22 cellular contexts compared by ENCODE assay signal in the genomic region with DNA sequence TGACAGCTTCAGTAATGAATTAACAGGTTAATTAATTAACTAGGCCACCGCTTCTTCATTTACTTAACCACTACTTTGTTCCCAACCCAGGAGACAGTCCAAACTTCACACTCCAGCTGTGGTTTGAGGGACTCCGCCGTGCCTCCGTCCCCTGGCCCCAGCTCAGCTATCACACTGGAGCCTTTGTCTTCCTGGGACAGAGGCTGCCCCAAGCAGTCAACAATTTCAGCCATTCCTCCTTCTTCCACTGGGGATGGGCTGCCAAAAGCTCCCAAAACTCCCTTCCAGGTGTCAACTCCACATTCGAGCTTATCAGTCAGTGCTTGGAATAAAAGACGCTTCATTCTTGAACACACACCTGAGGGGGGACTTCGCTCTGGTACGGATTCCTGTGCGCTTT.
DNase-seq lines count a peak whose midpoint lies in the region; ATAC-seq and TF ChIP-seq lines count a peak whose summit lies in the region.
"Had no signal": no experiment of that assay in that cellular context is flagged by ENCODE, and none has a peak within 500 bp of the region (broad histone marks: within the 10 kb centered on the region; RNA-seq: fewer than 3 reads in every experiment).

No MANE protein-coding gene starts in this region.

- H3K4me1 Mint-ChIP-seq in WTC11 (peaks cover 82% of the 10 kb centered on the region), endodermal cell (peaks cover 27% of the 10 kb centered on the region)
- H3K4me1 Mint-ChIP-seq: activated CD4-positive, alpha-beta T cell treated with anti-CD3 and anti-CD28 coated beads for 36 hours; activated naive CD8-positive, alpha-beta T cell treated with anti-CD3 and anti-CD28 coated beads for 36 hours had no signal

- ATAC-seq in WTC11 (peak; percentile 33; the same call in 1 of the 2 replicates), GM18505 (IDR thresholded peaks at IDR 0.05; ENCODE audit: unreplicated experiment) (no peak)
- ATAC-seq: activated CD4-positive, alpha-beta T cell treated with anti-CD3 and anti-CD28 coated beads for 36 hours; activated CD8-positive, alpha-beta T cell treated with anti-CD3 and anti-CD28 coated beads, Interleukin-2, amount 10 ng/mL, durations not matched to agents 7 days and 5 days; heart right ventricle; PC-3 had no signal

- H3K27ac ChIP-seq in endodermal cell (ENCODE audit: low read depth, low read length) (no peak overlapping the region), thymus (ENCODE audit: low read depth) (peak overlapping the region; percentile 33)
- H3K27ac ChIP-seq: C4-2B, heart right ventricle, HL-60 had no signal

- H3K27me3 ChIP-seq in endodermal cell (ENCODE audit: control insufficient read depth, insufficient read depth, low read length, poor library complexity, severe bottlenecking) (no peaks in the 10 kb centered on the region), thymus (ENCODE audit: control insufficient read depth, insufficient read depth) (no peaks in the 10 kb centered on the region)

- H3K27me3 Mint-ChIP-seq in WTC11 (ENCODE audit: low read depth) (no peaks in the 10 kb centered on the region), endodermal cell (ENCODE audit: insufficient read depth) (no peaks in the 10 kb centered on the region)
- H3K27me3 Mint-ChIP-seq: activated naive CD8-positive, alpha-beta T cell treated with anti-CD3 and anti-CD28 coated beads for 36 hours had no signal

- TF ChIP-seq CTCF in WTC11 (IDR thresholded peaks at IDR 0.05) = no peak
- peak; percentile 24 for TF ChIP-seq CTCF in endodermal cell (conservative IDR thresholded peaks at IDR 0.05)

- H3K4me3 Mint-ChIP-seq in WTC11 (no peak overlapping the region), endodermal cell (no peak overlapping the region)
- H3K4me3 Mint-ChIP-seq: activated CD4-positive, alpha-beta T cell treated with anti-CD3 and anti-CD28 coated beads for 36 hours; activated CD8-positive, alpha-beta T cell treated with anti-CD3 and anti-CD28 coated beads, Interleukin-2, amount 10 ng/mL, durations not matched to agents 7 days and 5 days; activated naive CD8-positive, alpha-beta T cell treated with anti-CD3 and anti-CD28 coated beads for 36 hours had no signal

- H3K4me3 ChIP-seq in endodermal cell (ENCODE audit: low read length) (no peak overlapping the region), thymus (ENCODE audit: low read length) (no peak overlapping the region)
- H3K4me3 ChIP-seq: heart right ventricle had no signal

- WGBS in endodermal cell (ENCODE audit: insufficient coverage in 1 of 2, insufficient read length in 1 of 2), 2 experiments = 89 to 96% methylated on average over 8 to 9 of the region's 9 CpGs
- 93% methylated on average over 9 of the region's 9 CpGs for WGBS in thymus

- no peaks in the 10 kb centered on the region for H3K9me3 ChIP-seq in endodermal cell (ENCODE audit: control insufficient read depth, low read length)
- H3K9me3 ChIP-seq in thymus (ENCODE audit: control insufficient read depth) = no peaks in the 10 kb centered on the region
- H3K9me3 ChIP-seq: heart right ventricle had no signal

- H3K36me3 ChIP-seq in endodermal cell (ENCODE audit: control insufficient read depth, insufficient read depth, low read length) = peaks cover 24% of the 10 kb centered on the region
- no peaks in the 10 kb centered on the region for H3K36me3 ChIP-seq in thymus (ENCODE audit: control insufficient read depth, insufficient read depth)
- H3K36me3 ChIP-seq: heart right ventricle had no signal

- no peak overlapping the region for H3K9ac ChIP-seq in endodermal cell (ENCODE audit: extremely low read depth, low read length, poor library complexity, severe bottlenecking)

- H3K27ac Mint-ChIP-seq in WTC11 (peak overlapping the region; percentile 88), endodermal cell (peak overlapping the region; percentile 35)
- H3K27ac Mint-ChIP-seq: activated CD4-positive, alpha-beta T cell treated with anti-CD3 and anti-CD28 coated beads for 36 hours; activated CD8-positive, alpha-beta T cell treated with anti-CD3 and anti-CD28 coated beads, Interleukin-2, amount 10 ng/mL, durations not matched to agents 7 days and 5 days; activated naive CD8-positive, alpha-beta T cell treated with anti-CD3 and anti-CD28 coated beads for 36 hours had no signal

- no peaks in the 10 kb centered on the region for H3K9me3 Mint-ChIP-seq in WTC11
- H3K9me3 Mint-ChIP-seq in endodermal cell = no peaks in the 10 kb centered on the region
- H3K9me3 Mint-ChIP-seq: activated naive CD8-positive, alpha-beta T cell treated with anti-CD3 and anti-CD28 coated beads for 36 hours had no signal

- CTCF ChIA-PET in WTC11 (lab: Charles Lee) = no interaction called here

- DNase-seq in WTC11 (ENCODE audit: low spot score) = no peak
- DNase-seq in endodermal cell = no peak
- peak in 47 of 56 donors; percentile 19 to 79 (median 59) for DNase-seq in nucleus accumbens (lab: John Stamatoyannopoulos, UW)
- no peak for DNase-seq in NCI-H1092 (lab: John Stamatoyannopoulos, UW)
- no peak for DNase-seq in NCI-H446 treated with DMSO at 0.1 percent for 48 hours (lab: John Stamatoyannopoulos, UW)
- DNase-seq: activated CD4-positive, alpha-beta T cell treated with anti-CD3 and anti-CD28 coated beads for 36 hours; activated CD8-positive, alpha-beta T cell treated with anti-CD3 and anti-CD28 coated beads, Interleukin-2, amount 10 ng/mL, durations not matched to agents 7 days and 5 days; activated naive CD8-positive, alpha-beta T cell treated with anti-CD3 and anti-CD28 coated beads for 36 hours; Calu3; DMS79 treated with DMSO at 0.1 percent for 48 hours; heart right ventricle; Kasumi-1; mesenchymal stem cell; NCI-H1694; PC-3; small intestine; stimulated activated CD4-positive, alpha-beta T cell treated with anti-CD3 and anti-CD28 coated beads, Interleukin-2, amount 100 ng/mL, for 24 hours; T-helper 2 cell had no signal

- POLR2A ChIA-PET in WTC11 (lab: Charles Lee) = no interaction called here

- H3K36me3 Mint-ChIP-seq in WTC11 (peaks cover 40% of the 10 kb centered on the region), endodermal cell (ENCODE audit: low read depth) (peaks cover 50% of the 10 kb centered on the region)
- H3K36me3 Mint-ChIP-seq: activated naive CD8-positive, alpha-beta T cell treated with anti-CD3 and anti-CD28 coated beads for 36 hours had no signal

- no peak for TF ChIP-seq POLR2A in GM18505 (IDR thresholded peaks at IDR 0.05; ENCODE audit: borderline replicate concordance, extremely low read depth, insufficient read depth, insufficient read length)

- H3K4me1 ChIP-seq in endodermal cell (ENCODE audit: control insufficient read depth, insufficient read depth, low read length) (peaks cover 8% of the 10 kb centered on the region), thymus (ENCODE audit: control insufficient read depth, insufficient read depth, low read length) (no peaks in the 10 kb centered on the region)
- H3K4me1 ChIP-seq: heart right ventricle had no signal

TF ChIP-seq in WTC11, 78 proteins besides CTCF, POLR2A, EP300 and RAD21 (continues in another document):
- TF ChIP-seq ZNF317 (CRISPR knock-in tag; IDR thresholded peaks at IDR 0.05; ENCODE audit: borderline replicate concordance, low read depth) (no peak), TEAD4 (CRISPR knock-in tag; IDR thresholded peaks at IDR 0.05) (no peak), CBFB (CRISPR knock-in tag; IDR thresholded peaks at IDR 0.05; ENCODE audit: low read depth) (no peak), ETV6 (CRISPR knock-in tag; IDR thresholded peaks at IDR 0.05) (no peak), MAX (CRISPR knock-in tag; IDR thresholded peaks at IDR 0.05) (no peak), E2F4 (CRISPR knock-in tag; IDR thresholded peaks at IDR 0.05; ENCODE audit: borderline replicate concordance, low read depth) (no peak), CREB1 (CRISPR knock-in tag; IDR thresholded peaks at IDR 0.05) (no peak), FOXJ3 (CRISPR knock-in tag; IDR thresholded peaks at IDR 0.05; ENCODE audit: borderline replicate concordance) (no peak), SOX15 (CRISPR knock-in tag; IDR thresholded peaks at IDR 0.05) (no peak), ZNF396 (CRISPR knock-in tag; IDR thresholded peaks at IDR 0.05; ENCODE audit: borderline replicate concordance) (no peak)
- TF ChIP-seq, protein P1, sequence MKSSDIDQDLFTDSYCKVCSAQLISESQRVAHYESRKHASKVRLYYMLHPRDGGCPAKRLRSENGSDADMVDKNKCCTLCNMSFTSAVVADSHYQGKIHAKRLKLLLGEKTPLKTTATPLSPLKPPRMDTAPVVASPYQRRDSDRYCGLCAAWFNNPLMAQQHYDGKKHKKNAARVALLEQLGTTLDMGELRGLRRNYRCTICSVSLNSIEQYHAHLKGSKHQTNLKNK (CRISPR knock-in tag; IDR thresholded peaks at IDR 0.05) = no peak
- TF ChIP-seq, protein P2, sequence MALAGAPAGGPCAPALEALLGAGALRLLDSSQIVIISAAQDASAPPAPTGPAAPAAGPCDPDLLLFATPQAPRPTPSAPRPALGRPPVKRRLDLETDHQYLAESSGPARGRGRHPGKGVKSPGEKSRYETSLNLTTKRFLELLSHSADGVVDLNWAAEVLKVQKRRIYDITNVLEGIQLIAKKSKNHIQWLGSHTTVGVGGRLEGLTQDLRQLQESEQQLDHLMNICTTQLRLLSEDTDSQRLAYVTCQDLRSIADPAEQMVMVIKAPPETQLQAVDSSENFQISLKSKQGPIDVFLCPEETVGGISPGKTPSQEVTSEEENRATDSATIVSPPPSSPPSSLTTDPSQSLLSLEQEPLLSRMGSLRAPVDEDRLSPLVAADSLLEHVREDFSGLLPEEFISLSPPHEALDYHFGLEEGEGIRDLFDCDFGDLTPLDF (CRISPR knock-in tag; IDR thresholded peaks at IDR 0.05) = no peak

Comparison
In these comparisons a context has a peak if more than half of its experiments do, and no peak if none do; other contexts are left out.
1. DNase-seq: peak in nucleus accumbens (47 of 56); none in WTC11 (single experiment), endodermal cell (single experiment), NCI-H1092 (single experiment) and NCI-H446 treated with DMSO at 0.1 percent for 48 hours (single experiment).